In genomic region chr3:120752865-120753264, GRCh38 we compare ENCODE assay signal across 1 cellular context.
TF ChIP-seq lines count a peak whose summit lies in the region.

No MANE protein-coding gene starts in this region.

TF ChIP-seq in GM23338, 12 proteins besides CTCF, POLR2A, EP300 and RAD21 (continued from another document):
- TF ChIP-seq ZNF462 (CRISPR knock-in tag; IDR thresholded peaks at IDR 0.05) (no peak), REST (IDR thresholded peaks at IDR 0.05; ENCODE audit: unreplicated experiment) (no peak), NANOG (IDR thresholded peaks at IDR 0.05; ENCODE audit: borderline replicate concordance) (no peak), ETS1 (IDR thresholded peaks at IDR 0.05) (no peak), EZH2phosphoT487 (IDR thresholded peaks at IDR 0.05; ENCODE audit: unreplicated experiment) (no peak), STAT1 (IDR thresholded peaks at IDR 0.05; ENCODE audit: unreplicated experiment) (no peak), POLR2AphosphoS5 (IDR thresholded peaks at IDR 0.05; ENCODE audit: low read depth) (no peak), EZH2 (IDR thresholded peaks at IDR 0.05; ENCODE audit: low read depth, unreplicated experiment) (no peak), CREB1 (CRISPR knock-in tag; IDR thresholded peaks at IDR 0.05; ENCODE audit: low read depth) (no peak)
